Comparison of ENCODE assay signal across 11 cellular contexts in genomic region chr1:161215079-161215478, GRCh38. TPM values are rescaled to one million over a fixed set of nuclear protein-coding genes. Genes with fewer than 3 reads are reported as not detected.
DNase-seq lines count a peak whose midpoint lies in the region; ATAC-seq, FAIRE-seq and TF ChIP-seq lines count a peak whose summit lies in the region.
"Had no signal": no experiment of that assay in that cellular context is flagged by ENCODE, and none has a peak within 500 bp of the region (broad histone marks: within the 10 kb centered on the region; RNA-seq: fewer than 3 reads in every experiment).

TSS of gene FCER1G (plus strand) at chr1:161215295. CDS start at chr1:161215322, 27 bp downstream.

- TF ChIP-seq EP300 in HepG2 (IDR thresholded peaks at IDR 0.05; ENCODE audit: low read depth in 2 of 2, low read length in 2 of 2) (no peak), HepG2 (CRISPR knock-in tag; IDR thresholded peaks at IDR 0.05; ENCODE audit: borderline replicate concordance) (no peak)

- H3K27ac ChIP-seq in HepG2 (ENCODE audit: extremely low read length, insufficient read depth, low read length), result peak within 1 kb of the TSS; percentile 33

- TF ChIP-seq POLR2A in HepG2 (IDR thresholded peaks at IDR 0.05; ENCODE audit: insufficient read depth in 1 of 2, low read depth in 2 of 2, low read length in 2 of 2), result peak in 1 of 2 experiments; percentile 26; a peak in 1 of 4 replicates

- no peaks in the 10 kb centered on the region for H3K27me3 Mint-ChIP-seq in activated naive CD8-positive, alpha-beta T cell treated with anti-CD3 and anti-CD28 coated beads for 36 hours
- H3K27me3 Mint-ChIP-seq in activated T-helper 2 cell treated with anti-CD3 and anti-CD28 coated beads, Interferon-gamma antibody, Interleukin-2, Interleukin-4, amounts not matched to agents 10 μg/mL and 5 μg/mL and 100 μg/mL, durations not matched to agents 14 hours and 24 hours and 36 hours (ENCODE audit: low read depth), result no peaks in the 10 kb centered on the region
- H3K27me3 Mint-ChIP-seq in activated T-helper 17 cell treated with anti-CD3 and anti-CD28 coated beads, Interleukin-2, amount 50 U/mL, for 72 hours, result no peaks in the 10 kb centered on the region

- H3K9me3 Mint-ChIP-seq in activated naive CD8-positive, alpha-beta T cell treated with anti-CD3 and anti-CD28 coated beads for 36 hours, result no peaks in the 10 kb centered on the region
- no peaks in the 10 kb centered on the region for H3K9me3 Mint-ChIP-seq in activated T-helper 2 cell treated with anti-CD3 and anti-CD28 coated beads, Interferon-gamma antibody, Interleukin-2, Interleukin-4, amounts not matched to agents 10 μg/mL and 5 μg/mL and 100 μg/mL, durations not matched to agents 14 hours and 24 hours and 36 hours
- H3K9me3 Mint-ChIP-seq in activated T-helper 17 cell treated with anti-CD3 and anti-CD28 coated beads, Interleukin-2, amount 50 U/mL, for 72 hours, result no peaks in the 10 kb centered on the region

- H3K4me1 Mint-ChIP-seq in activated naive CD8-positive, alpha-beta T cell treated with anti-CD3 and anti-CD28 coated beads for 36 hours, result peaks cover 47% of the 10 kb centered on the region
- H3K4me1 Mint-ChIP-seq in activated T-helper 2 cell treated with anti-CD3 and anti-CD28 coated beads, Interferon-gamma antibody, Interleukin-2, Interleukin-4, amounts not matched to agents 10 μg/mL and 5 μg/mL and 100 μg/mL, durations not matched to agents 14 hours and 24 hours and 36 hours (ENCODE audit: low read depth), result peaks cover 29% of the 10 kb centered on the region
- H3K4me1 Mint-ChIP-seq in activated T-helper 17 cell treated with anti-CD3 and anti-CD28 coated beads, Interleukin-2, amount 50 U/mL, for 72 hours, result peaks cover 8% of the 10 kb centered on the region

- no peaks in the 10 kb centered on the region for H4K20me1 ChIP-seq in HepG2 (ENCODE audit: insufficient read depth, low read length)

- no peak for TF ChIP-seq RAD21 in HepG2 (CRISPR knock-in tag; IDR thresholded peaks at IDR 0.05)

- intact Hi-C loops in HepG2 (cut with micrococcal nuclease; ENCODE audit: unreplicated experiment), result no loop called here
- intact Hi-C loops in activated T-helper 2 cell treated with anti-CD3 and anti-CD28 coated beads, Interferon-gamma antibody, Interleukin-2, Interleukin-4, amounts not matched to agents 10 μg/mL and 5 μg/mL and 100 μg/mL, durations not matched to agents 14 hours and 24 hours and 36 hours (cut with micrococcal nuclease), result no loop called here

- H3K36me3 ChIP-seq in HepG2 (replicated peaks in 1 of 2; ENCODE audit: control insufficient read depth in 1 of 2, insufficient read depth in 2 of 2, low read length in 2 of 2), result peaks cover 7 to 45% of the 10 kb centered on the region in 2 experiments

- peak within 1 kb of the TSS; percentile 49 for H3K4me3 Mint-ChIP-seq in activated naive CD8-positive, alpha-beta T cell treated with anti-CD3 and anti-CD28 coated beads for 36 hours
- no peak within 1 kb of the TSS for H3K4me3 Mint-ChIP-seq in activated T-helper 2 cell treated with anti-CD3 and anti-CD28 coated beads, Interferon-gamma antibody, Interleukin-2, Interleukin-4, amounts not matched to agents 10 μg/mL and 5 μg/mL and 100 μg/mL, durations not matched to agents 14 hours and 24 hours and 36 hours (ENCODE audit: low read depth)
- H3K4me3 Mint-ChIP-seq in activated T-helper 17 cell treated with anti-CD3 and anti-CD28 coated beads, Interleukin-2, amount 50 U/mL, for 72 hours, result no peak within 1 kb of the TSS

- TF ChIP-seq CTCF in HepG2 (CRISPR knock-in tag; IDR thresholded peaks at IDR 0.05) (no peak), subcutaneous adipose tissue (IDR thresholded peaks at IDR 0.05; ENCODE audit: low read depth) (no peak)

- peaks cover 58% of the 10 kb centered on the region for H3K4me1 ChIP-seq in HepG2 (ENCODE audit: insufficient read depth, low read length)

- FAIRE-seq in HepG2 (lab: Jason Lieb, UNC), result no peak
- FAIRE-seq: H1, RCC 7860 had no signal

- no peaks in the 10 kb centered on the region for H3K9me3 ChIP-seq in HepG2 (ENCODE audit: low read length)

- no peak within 1 kb of the TSS for H3K4me2 ChIP-seq in HepG2 (ENCODE audit: low read depth, low read length)

- ATAC-seq in HepG2 (no peak), HG02642 (IDR thresholded peaks at IDR 0.05; ENCODE audit: poor library complexity, unreplicated experiment) (no peak)
- no peak for ATAC-seq in activated T-helper 17 cell treated with anti-CD3 and anti-CD28 coated beads, Interleukin-2, amount 50 U/mL, for 72 hours (replicated peaks)

- no peaks in the 10 kb centered on the region for H3K27me3 ChIP-seq in HepG2 (ENCODE audit: control insufficient read depth in 1 of 2, insufficient read depth in 2 of 2, low read length in 2 of 2)

- no peak within 1 kb of the TSS for H3K4me3 ChIP-seq in HepG2 (replicated peaks in 1 of 3; ENCODE audit: insufficient read depth in 1 of 3, low read depth in 2 of 3, low read length in 3 of 3)

- DNase-seq in Kasumi-1 (lab: John Stamatoyannopoulos, UW) (peak; percentile 69 to 76), HepG2 (ENCODE audit: low spot score) (no peak)
- DNase-seq in activated naive CD8-positive, alpha-beta T cell treated with anti-CD3 and anti-CD28 coated beads for 36 hours, result no peak
- DNase-seq in activated T-helper 2 cell treated with anti-CD3 and anti-CD28 coated beads, Interferon-gamma antibody, Interleukin-2, Interleukin-4, amounts not matched to agents 10 μg/mL and 5 μg/mL and 100 μg/mL, durations not matched to agents 14 hours and 24 hours and 36 hours (ENCODE audit: low spot score), result no peak
- DNase-seq: activated effector memory CD4-positive, alpha-beta T cell treated with Interleukin-2 at 50 U/mL for 16 hours had no signal

- H3K9ac ChIP-seq in HepG2 (ENCODE audit: insufficient read depth, low read depth, low read length), result no peak within 1 kb of the TSS
- H3K9ac ChIP-seq: parathyroid adenoma had no signal

- H2AFZ ChIP-seq in HepG2 (ENCODE audit: low read length), result no peak within 1 kb of the TSS
- H2AFZ ChIP-seq: parathyroid adenoma had no signal

- in situ Hi-C loops in HepG2 (cut with HindIII; ENCODE audit: extremely low pct_ligation_motif_present, low pct_unique_long_range_greater_than_20kb), result no loop called here

- H3K79me2 ChIP-seq in HepG2 (ENCODE audit: insufficient read depth, low read length), result peaks cover 4% of the 10 kb centered on the region
- H3K79me2 ChIP-seq: parathyroid adenoma had no signal

- CTCF ChIA-PET in HepG2 (lab: Yijun Ruan, JAX; ENCODE audit: low intra/inter-chr PET ratio, low total read pairs), result no interaction called here

- H3K27ac Mint-ChIP-seq in activated naive CD8-positive, alpha-beta T cell treated with anti-CD3 and anti-CD28 coated beads for 36 hours, result peak within 1 kb of the TSS; percentile 77
- H3K27ac Mint-ChIP-seq in activated T-helper 2 cell treated with anti-CD3 and anti-CD28 coated beads, Interferon-gamma antibody, Interleukin-2, Interleukin-4, amounts not matched to agents 10 μg/mL and 5 μg/mL and 100 μg/mL, durations not matched to agents 14 hours and 24 hours and 36 hours, result no peak within 1 kb of the TSS
- H3K27ac Mint-ChIP-seq in activated T-helper 17 cell treated with anti-CD3 and anti-CD28 coated beads, Interleukin-2, amount 50 U/mL, for 72 hours, result no peak within 1 kb of the TSS

- no TSS peak for BruUV-seq in HepG2 (replicated peaks; lab: Mats Ljungman, UMichigan)

- POLR2A ChIA-PET in HepG2 (lab: Yijun Ruan, JAX), result interaction anchor here (4.1 kb wide), 1 partner anchor 11 kb away, joined by 85 read pairs; the partner anchor contains the start of gene TOMM40L

- H3K36me3 Mint-ChIP-seq in activated naive CD8-positive, alpha-beta T cell treated with anti-CD3 and anti-CD28 coated beads for 36 hours, result peaks cover 28% of the 10 kb centered on the region
- H3K36me3 Mint-ChIP-seq in activated T-helper 2 cell treated with anti-CD3 and anti-CD28 coated beads, Interferon-gamma antibody, Interleukin-2, Interleukin-4, amounts not matched to agents 10 μg/mL and 5 μg/mL and 100 μg/mL, durations not matched to agents 14 hours and 24 hours and 36 hours (ENCODE audit: low read depth), result peaks cover 46% of the 10 kb centered on the region
- peaks cover 53% of the 10 kb centered on the region for H3K36me3 Mint-ChIP-seq in activated T-helper 17 cell treated with anti-CD3 and anti-CD28 coated beads, Interleukin-2, amount 50 U/mL, for 72 hours (ENCODE audit: low read depth)

- WGBS in HepG2 (ENCODE audit: low lambda C conversion rate), result 93% methylated on average over 10 of the region's 10 CpGs

RNA-seq across cellular contexts. Expression of gene FCER1G, which starts in this region (rescaled TPM):
- total RNA-seq in activated naive CD8-positive, alpha-beta T cell treated with anti-CD3 and anti-CD28 coated beads for 36 hours, result 1 to 10 TPM; 1.2 to 3.0 TPM
- total RNA-seq in HepG2 (2016; rRNA removed; fragmentation: Illumina TruSeq; extraction: Trizol) (1.3 and 1.5 TPM in 2 replicates), subcutaneous adipose tissue (100 to 1,000 TPM in 3 of 4 donors, 10 to 100 TPM in 1; 39.6 to 510 (median 152) TPM)
- total RNA-seq in HepG2 (2016; cell fraction: cytosol; rRNA removed; fragmentation: Illumina TruSeq; extraction: Trizol; ENCODE audit: low read depth), result 2.0 and 3.3 TPM in 2 replicates
- total RNA-seq in HepG2 (2016; cell fraction: insoluble cytoplasmic fraction; rRNA removed; fragmentation: Illumina TruSeq; extraction: Trizol), result 0.74 and 1.1 TPM in 2 replicates
- total RNA-seq in HepG2 (2016; cell fraction: membrane; rRNA removed; fragmentation: Illumina TruSeq; extraction: Trizol), result 0.87 and 1.3 TPM in 2 replicates
- 1.1 TPM in 1 of 2 replicates, not detected in the other for total RNA-seq in HepG2 (2016; cell fraction: nucleus; rRNA removed; fragmentation: Illumina TruSeq; extraction: Trizol)
- 4.7 and 6.4 TPM in 2 replicates for polyA plus RNA-seq in HepG2 (2011; rRNA removed)
- 3.0 and 4.5 TPM in 2 replicates for polyA plus RNA-seq in HepG2 (2011; cell fraction: cytosol; rRNA removed)
- 2.7 and 3.0 TPM in 2 replicates for polyA plus RNA-seq in HepG2 (2011; cell fraction: nucleus; rRNA removed)
- 2.5 and 4.9 TPM in 2 replicates for polyA plus RNA-seq in HepG2 (2012)
- polyA plus RNA-seq in HepG2 (2016; cell fraction: cytosol; fragmentation: Illumina TruSeq; extraction: Trizol; ENCODE audit: low read depth), result 1.8 and 2.9 TPM in 2 replicates
- 3.0 and 3.5 TPM in 2 replicates for polyA plus RNA-seq in HepG2 (2016; cell fraction: insoluble cytoplasmic fraction; fragmentation: Illumina TruSeq; extraction: Trizol; ENCODE audit: low read depth)
- 2.1 and 3.2 TPM in 2 replicates for polyA plus RNA-seq in HepG2 (2016; cell fraction: membrane; fragmentation: Illumina TruSeq; extraction: Trizol; ENCODE audit: low read depth)
- 3.8 and 3.9 TPM in 2 replicates for polyA plus RNA-seq in HepG2 (2016; cell fraction: nucleus; fragmentation: Illumina TruSeq; extraction: Trizol; ENCODE audit: insufficient read depth, low read depth)
- polyA minus RNA-seq in HepG2 (2011; rRNA and poly(A)+ RNA removed; ENCODE audit: low replicate concordance), result 3.2 TPM in 1 of 2 replicates, not detected in the other
- polyA minus RNA-seq in HepG2 (2011; cell fraction: cytosol; rRNA and poly(A)+ RNA removed), result 1.2 TPM in 1 of 2 replicates, not detected in the other
- polyA minus RNA-seq in HepG2 (2011; cell fraction: nucleus; rRNA and poly(A)+ RNA removed), result 2.4 and 2.5 TPM in 2 replicates
- total RNA-seq in activated T-helper 2 cell treated with anti-CD3 and anti-CD28 coated beads, Interferon-gamma antibody, Interleukin-2, Interleukin-4, amounts not matched to agents 10 μg/mL and 5 μg/mL and 100 μg/mL, durations not matched to agents 14 hours and 24 hours and 36 hours, result 0.60 and 0.71 TPM in 2 replicates
- total RNA-seq in activated T-helper 17 cell treated with anti-CD3 and anti-CD28 coated beads, Interleukin-2, amount 50 U/mL, for 72 hours, result 1 to 10 TPM; 1.1 to 2.2 TPM
- total RNA-seq: H1 had no signal

Comparison
In these comparisons a context has a peak if more than half of its experiments do, and no peak if none do; other contexts are left out.
1. RNA of gene FCER1G (total RNA-seq): 39.6 to 510 TPM in subcutaneous adipose tissue; 1.2 to 3.0 TPM in activated naive CD8-positive, alpha-beta T cell treated with anti-CD3 and anti-CD28 coated beads for 36 hours, 1.1 to 2.2 TPM in activated T-helper 17 cell treated with anti-CD3 and anti-CD28 coated beads, Interleukin-2, amount 50 U/mL, for 72 hours, 0.74 to 3.3 TPM in HepG2 and 0.60 to 0.71 TPM in activated T-helper 2 cell treated with anti-CD3 and anti-CD28 coated beads, Interferon-gamma antibody, Interleukin-2, Interleukin-4, amounts not matched to agents 10 μg/mL and 5 μg/mL and 100 μg/mL, durations not matched to agents 14 hours and 24 hours and 36 hours; every median in the first group is over 4 times any median in the second.
2. DNase-seq: peak in Kasumi-1 (2 of 2); none in activated naive CD8-positive, alpha-beta T cell treated with anti-CD3 and anti-CD28 coated beads for 36 hours (single experiment), HepG2 (single experiment) and activated T-helper 2 cell treated with anti-CD3 and anti-CD28 coated beads, Interferon-gamma antibody, Interleukin-2, Interleukin-4, amounts not matched to agents 10 μg/mL and 5 μg/mL and 100 μg/mL, durations not matched to agents 14 hours and 24 hours and 36 hours (single experiment).